14 cellular contexts compared by ENCODE assay signal in the genomic region with DNA sequence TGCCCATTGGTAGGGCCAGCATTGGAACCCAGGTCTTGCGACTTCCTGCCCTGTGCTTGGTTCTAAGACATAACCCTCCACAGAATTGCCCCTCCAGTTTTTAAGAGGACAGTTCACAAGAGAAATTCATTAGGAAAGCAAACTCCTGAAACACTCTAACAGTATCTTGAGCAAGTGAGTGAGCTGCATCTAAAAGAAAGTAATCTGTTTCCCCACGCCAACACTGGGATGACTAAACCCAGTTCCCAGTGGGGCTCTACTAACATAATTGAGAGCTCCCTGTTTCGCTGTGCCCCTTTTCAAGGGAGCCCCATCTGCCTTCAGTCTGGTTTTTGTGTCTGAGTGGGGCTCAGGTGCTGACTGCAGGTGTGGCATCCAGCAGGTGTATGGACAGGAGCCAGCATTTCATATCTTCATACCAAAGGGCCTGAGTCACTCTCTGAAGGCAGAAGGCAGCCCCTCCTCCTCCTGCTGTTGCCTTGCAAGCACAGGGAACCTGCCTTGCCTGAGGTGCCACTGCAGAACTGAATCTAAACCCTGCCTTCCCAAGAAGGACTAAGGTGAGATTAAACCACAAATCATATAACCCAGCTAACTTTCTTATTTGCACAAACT. TPM values are rescaled to one million over a fixed set of nuclear protein-coding genes. Genes with fewer than 3 reads are reported as not detected.
A peak's percentile ranks its signal among the peaks of the same experiment; 100 is the strongest.
DNase-seq lines count a peak whose midpoint lies in the region; ATAC-seq, FAIRE-seq and TF ChIP-seq lines count a peak whose summit lies in the region.
"Had no signal": no experiment of that assay in that cellular context is flagged by ENCODE, and none has a peak within 500 bp of the region (broad histone marks: within the 10 kb centered on the region; RNA-seq: fewer than 3 reads in every experiment).

No MANE protein-coding gene starts in this region.

- H3K36me3 ChIP-seq in colonic mucosa (no peaks in the 10 kb centered on the region), neural progenitor cell (no peaks in the 10 kb centered on the region)
- H3K36me3 ChIP-seq: uterus had no signal

- H3K4me3 Mint-ChIP-seq in neural progenitor cell: no peak overlapping the region
- no peak overlapping the region for H3K4me3 Mint-ChIP-seq in activated CD8-positive, alpha-beta T cell treated with anti-CD3 and anti-CD28 coated beads for 36 hours
- H3K4me3 Mint-ChIP-seq: T-helper 1 cell treated with Interleukin-12 subunit alpha and Interleukin-12 subunit beta and Interleukin-4 antibody, amounts not matched to agents 30 μg/mL and 1 μg/mL, for 36 hours had no signal

- no peak for DNase-seq in GM19239 (ENCODE audit: insufficient read length, low spot score)
- DNase-seq in NCI-H2171 treated with DMSO at 0.1 percent for 48 hours (lab: John Stamatoyannopoulos, UW): peak; percentile 91
- peak; percentile 72 for DNase-seq in colonic mucosa
- no peak for DNase-seq in neural progenitor cell (ENCODE audit: low spot score)
- DNase-seq in NCI-H226: no peak
- no peak for DNase-seq in NCI-H526 treated with DMSO at 0.1 percent for 48 hours (lab: John Stamatoyannopoulos, UW)
- DNase-seq in activated CD8-positive, alpha-beta T cell treated with anti-CD3 and anti-CD28 coated beads for 36 hours: no peak
- DNase-seq: erythroblast, left cardiac atrium, NCI-H2227 treated with DMSO at 0.1 percent for 48 hours, uterus had no signal

- no peak overlapping the region for H3K9ac ChIP-seq in colonic mucosa (ENCODE audit: low read depth in 2 of 2, low read length in 2 of 2)
- H3K9ac ChIP-seq in neural progenitor cell: no peak overlapping the region

- no peaks in the 10 kb centered on the region for H3K4me1 ChIP-seq in colonic mucosa
- H3K4me1 ChIP-seq in neural progenitor cell: peaks cover 25% of the 10 kb centered on the region
- H3K4me1 ChIP-seq: uterus had no signal

- H3K9me3 ChIP-seq in colonic mucosa (no peaks in the 10 kb centered on the region), neural progenitor cell (ENCODE audit: low read depth) (no peaks in the 10 kb centered on the region)
- H3K9me3 ChIP-seq: uterus had no signal

- H3K4me2 ChIP-seq in neural progenitor cell: no peak overlapping the region

- H3K27ac ChIP-seq in colonic mucosa (no peak overlapping the region), neural progenitor cell (no peak overlapping the region)
- H3K27ac ChIP-seq: C4-2B had no signal

- no peak for ATAC-seq in HG03460 (IDR thresholded peaks at IDR 0.05; ENCODE audit: unreplicated experiment)
- ATAC-seq in activated CD8-positive, alpha-beta T cell treated with anti-CD3 and anti-CD28 coated beads for 36 hours: no peak

- H3K27me3 Mint-ChIP-seq in neural progenitor cell (ENCODE audit: insufficient read depth, low read depth): no peaks in the 10 kb centered on the region
- H3K27me3 Mint-ChIP-seq in activated CD8-positive, alpha-beta T cell treated with anti-CD3 and anti-CD28 coated beads for 36 hours: no peaks in the 10 kb centered on the region

- peak; percentile 57 for FAIRE-seq in GM19239 (lab: Jason Lieb, UNC)

- no peak for TF ChIP-seq CTCF in colonic mucosa (IDR thresholded peaks at IDR 0.05)
- no peak for TF ChIP-seq CTCF in neural progenitor cell (IDR thresholded peaks at IDR 0.05)
- no peak for TF ChIP-seq CTCF in activated CD8-positive, alpha-beta T cell treated with anti-CD3 and anti-CD28 coated beads for 36 hours (IDR thresholded peaks at IDR 0.05)

- H2AFZ ChIP-seq in neural progenitor cell (replicated peaks): no peak overlapping the region

- H4K20me1 ChIP-seq in neural progenitor cell (ENCODE audit: low read depth): peaks cover 6% of the 10 kb centered on the region

- H3F3A ChIP-seq in neural progenitor cell (ENCODE audit: low read depth): peaks cover 9% of the 10 kb centered on the region

- H3K4me1 Mint-ChIP-seq in neural progenitor cell: peaks cover 44% of the 10 kb centered on the region
- no peaks in the 10 kb centered on the region for H3K4me1 Mint-ChIP-seq in activated CD8-positive, alpha-beta T cell treated with anti-CD3 and anti-CD28 coated beads for 36 hours (ENCODE audit: low read depth)

- no peaks in the 10 kb centered on the region for H3K79me2 ChIP-seq in neural progenitor cell (ENCODE audit: low read depth)

- POLR2A ChIA-PET in activated CD8-positive, alpha-beta T cell treated with anti-CD3 and anti-CD28 coated beads for 36 hours (lab: Charles Lee): no interaction called here

- no peaks in the 10 kb centered on the region for H3K9me3 Mint-ChIP-seq in neural progenitor cell
- no peaks in the 10 kb centered on the region for H3K9me3 Mint-ChIP-seq in activated CD8-positive, alpha-beta T cell treated with anti-CD3 and anti-CD28 coated beads for 36 hours
- H3K9me3 Mint-ChIP-seq: T-helper 1 cell treated with Interleukin-12 subunit alpha and Interleukin-12 subunit beta and Interleukin-4 antibody, amounts not matched to agents 30 μg/mL and 1 μg/mL, for 36 hours had no signal

- intact Hi-C loops in colonic mucosa (cut with DNase I): no loop called here
- intact Hi-C loops in activated CD8-positive, alpha-beta T cell treated with anti-CD3 and anti-CD28 coated beads for 36 hours (cut with micrococcal nuclease): no loop called here

- peak overlapping the region; percentile 86 for H3K27ac Mint-ChIP-seq in neural progenitor cell
- H3K27ac Mint-ChIP-seq in activated CD8-positive, alpha-beta T cell treated with anti-CD3 and anti-CD28 coated beads for 36 hours: no peak overlapping the region
- H3K27ac Mint-ChIP-seq: T-helper 1 cell treated with Interleukin-12 subunit alpha and Interleukin-12 subunit beta and Interleukin-4 antibody, amounts not matched to agents 30 μg/mL and 1 μg/mL, for 36 hours had no signal

- peaks cover 14% of the 10 kb centered on the region for H3K36me3 Mint-ChIP-seq in neural progenitor cell
- no peaks in the 10 kb centered on the region for H3K36me3 Mint-ChIP-seq in activated CD8-positive, alpha-beta T cell treated with anti-CD3 and anti-CD28 coated beads for 36 hours (ENCODE audit: low read depth)

- H3K27me3 ChIP-seq in colonic mucosa: peaks cover 4% of the 10 kb centered on the region
- peaks cover 14% of the 10 kb centered on the region for H3K27me3 ChIP-seq in neural progenitor cell
- H3K27me3 ChIP-seq: uterus had no signal

- no peak overlapping the region for H3K4me3 ChIP-seq in colonic mucosa
- H3K4me3 ChIP-seq in neural progenitor cell: no peak overlapping the region
- H3K4me3 ChIP-seq: uterus had no signal

- CTCF ChIA-PET in activated CD8-positive, alpha-beta T cell treated with anti-CD3 and anti-CD28 coated beads for 36 hours (lab: Charles Lee): no interaction called here

RNA-seq across cellular contexts. Expression of a gene that starts 8.0 kb away (rescaled TPM):
- total RNA-seq in colonic mucosa (10 to 100 TPM; 23.3 to 24.2 TPM), neural progenitor cell (ENCODE audit: low replicate concordance) (3.8 and 7.5 TPM in 2 replicates)
- 1 to 10 TPM; 1.1 to 1.8 TPM for total RNA-seq in activated CD8-positive, alpha-beta T cell treated with anti-CD3 and anti-CD28 coated beads for 36 hours

Comparison
In these comparisons a context has a peak if more than half of its experiments do, and no peak if none do; other contexts are left out.
1. DNase-seq: peak in NCI-H2171 treated with DMSO at 0.1 percent for 48 hours (single experiment) and colonic mucosa (single experiment); none in GM19239 (single experiment), neural progenitor cell (single experiment), NCI-H226 (single experiment), NCI-H526 treated with DMSO at 0.1 percent for 48 hours (single experiment) and activated CD8-positive, alpha-beta T cell treated with anti-CD3 and anti-CD28 coated beads for 36 hours (single experiment).